In genomic region chrY:6974971-6975370, GRCh38 we compare ENCODE assay signal across 15 cellular contexts.
DNase-seq lines count a peak whose midpoint lies in the region; ATAC-seq and TF ChIP-seq lines count a peak whose summit lies in the region.
"Had no signal": no experiment of that assay in that cellular context is flagged by ENCODE, and none has a peak within 500 bp of the region (broad histone marks: within the 10 kb centered on the region; RNA-seq: fewer than 3 reads in every experiment).

No MANE protein-coding gene starts in this region.

- peak overlapping the region; percentile 58 for H3K9ac ChIP-seq in OCI-LY1 (ENCODE audit: low read length)
- H3K9ac ChIP-seq: BLaER1 treated with 17β-estradiol and CSF1 and Interleukin-3, amounts not matched to agents 10 nM and 100 nM; GM23248 had no signal

- H3K4me3 ChIP-seq in DOHH2 (ENCODE audit: low read length) = peak overlapping the region; percentile 53
- no peak overlapping the region for H3K4me3 ChIP-seq in GM23338
- peak overlapping the region; percentile 27 for H3K4me3 ChIP-seq in OCI-LY1 (ENCODE audit: low read depth, low read length, poor library complexity, severe bottlenecking)
- no peak overlapping the region for H3K4me3 ChIP-seq in ovary
- H3K4me3 ChIP-seq: BLaER1 treated with 17β-estradiol and CSF1 and Interleukin-3, amounts not matched to agents 10 nM and 100 nM; GM23248 had no signal

- H4K20me1 ChIP-seq in DOHH2 (ENCODE audit: control insufficient read depth, insufficient read depth, low read depth, low read length) = no peaks in the 10 kb centered on the region
- no peaks in the 10 kb centered on the region for H4K20me1 ChIP-seq in GM23338 (replicated peaks; ENCODE audit: insufficient read depth)
- no peaks in the 10 kb centered on the region for H4K20me1 ChIP-seq in OCI-LY1 (ENCODE audit: insufficient read depth, low read length)
- H4K20me1 ChIP-seq: BLaER1 treated with 17β-estradiol and CSF1 and Interleukin-3, amounts not matched to agents 10 nM and 100 nM had no signal

- H3K9me3 ChIP-seq in DOHH2 (ENCODE audit: control insufficient read depth, insufficient read depth, low read length) (no peaks in the 10 kb centered on the region), OCI-LY1 (ENCODE audit: low read length) (no peaks in the 10 kb centered on the region), ovary (no peaks in the 10 kb centered on the region)
- H3K9me3 ChIP-seq: BLaER1 treated with 17β-estradiol and CSF1 and Interleukin-3, amounts not matched to agents 10 nM and 100 nM had no signal

- H3K36me3 Mint-ChIP-seq in GM23338 (ENCODE audit: low read depth) = no peaks in the 10 kb centered on the region
- peaks cover 2% of the 10 kb centered on the region for H3K36me3 Mint-ChIP-seq in central memory CD8-positive, alpha-beta T cell (ENCODE audit: insufficient read depth)
- H3K36me3 Mint-ChIP-seq: CD8-positive, alpha-beta T cell had no signal

- peak overlapping the region; percentile 31; the same call in 1 of the 2 replicates for H3K27ac Mint-ChIP-seq in GM23338
- H3K27ac Mint-ChIP-seq in central memory CD8-positive, alpha-beta T cell (ENCODE audit: low read depth) = peak overlapping the region; percentile 29
- H3K27ac Mint-ChIP-seq: B cell; CD8-positive, alpha-beta T cell; HFFc6 had no signal

- H3K4me1 ChIP-seq in DOHH2 (ENCODE audit: control insufficient read depth, low read length) (peaks cover 59% of the 10 kb centered on the region), GM23338 (ENCODE audit: insufficient read depth) (no peaks in the 10 kb centered on the region), OCI-LY1 (ENCODE audit: insufficient read depth, low read length, severe bottlenecking) (peaks cover 76% of the 10 kb centered on the region), ovary (ENCODE audit: insufficient read depth) (no peaks in the 10 kb centered on the region)
- H3K4me1 ChIP-seq: BLaER1 treated with 17β-estradiol and CSF1 and Interleukin-3, amounts not matched to agents 10 nM and 100 nM had no signal

- no peak for ATAC-seq in GM23338
- no peak for ATAC-seq in central memory CD8-positive, alpha-beta T cell (replicated peaks; ENCODE audit: extremely low read depth, poor library complexity, severe bottlenecking)
- ATAC-seq: CD8-positive, alpha-beta T cell had no signal

- H2AFZ ChIP-seq in GM23338 (no peak overlapping the region), OCI-LY1 (ENCODE audit: low read length) (0 out of 2 replicates have a peak overlapping the region, but pooled peaks have one; percentile 80)
- H2AFZ ChIP-seq: GM23248 had no signal

- intact Hi-C loops in ovary (cut with DNase I) = no loop called here

- peak overlapping the region; percentile 96 for H3K27ac ChIP-seq in DOHH2 (ENCODE audit: low read depth, low read length)
- no peak overlapping the region for H3K27ac ChIP-seq in GM23338 (ENCODE audit: low read depth)
- peak overlapping the region; percentile 97 for H3K27ac ChIP-seq in OCI-LY1 (ENCODE audit: low read depth, low read length, poor library complexity, severe bottlenecking)
- no peak overlapping the region for H3K27ac ChIP-seq in ovary
- H3K27ac ChIP-seq: BLaER1 treated with 17β-estradiol and CSF1 and Interleukin-3, amounts not matched to agents 10 nM and 100 nM; GM23248 had no signal

- TF ChIP-seq EP300 in ovary (IDR thresholded peaks at IDR 0.05) = no peak

- H3F3A ChIP-seq in DOHH2 (ENCODE audit: control insufficient read depth, insufficient read depth) (peaks cover 25% of the 10 kb centered on the region), GM23338 (replicated peaks; ENCODE audit: low read depth) (no peaks in the 10 kb centered on the region), OCI-LY1 (ENCODE audit: insufficient read depth, low read length) (no peaks in the 10 kb centered on the region)

- peak overlapping the region; percentile 87 for H3K4me2 ChIP-seq in DOHH2 (ENCODE audit: low read length)
- no peak overlapping the region for H3K4me2 ChIP-seq in GM23338
- peak overlapping the region; percentile 89 for H3K4me2 ChIP-seq in OCI-LY1 (ENCODE audit: low read length)
- H3K4me2 ChIP-seq: BLaER1 treated with 17β-estradiol and CSF1 and Interleukin-3, amounts not matched to agents 10 nM and 100 nM had no signal

- no peak overlapping the region for H3K4me3 Mint-ChIP-seq in GM23338
- H3K4me3 Mint-ChIP-seq in central memory CD8-positive, alpha-beta T cell = no peak overlapping the region
- H3K4me3 Mint-ChIP-seq: B cell; CD8-positive, alpha-beta T cell; HFFc6 had no signal

- H3K27me3 Mint-ChIP-seq in GM23338 (ENCODE audit: insufficient read depth, low read depth, poor library complexity) = no peaks in the 10 kb centered on the region
- no peaks in the 10 kb centered on the region for H3K27me3 Mint-ChIP-seq in central memory CD8-positive, alpha-beta T cell
- H3K27me3 Mint-ChIP-seq: B cell had no signal

- TF ChIP-seq POLR2A in ovary (IDR thresholded peaks at IDR 0.05) = no peak

- no peaks in the 10 kb centered on the region for H3K36me3 ChIP-seq in DOHH2 (ENCODE audit: control insufficient read depth, low read length)
- H3K36me3 ChIP-seq in GM23338 (ENCODE audit: insufficient read depth) = no peaks in the 10 kb centered on the region
- no peaks in the 10 kb centered on the region for H3K36me3 ChIP-seq in OCI-LY1 (ENCODE audit: insufficient read depth, low read length)
- H3K36me3 ChIP-seq in ovary = no peaks in the 10 kb centered on the region
- H3K36me3 ChIP-seq: BLaER1 treated with 17β-estradiol and CSF1 and Interleukin-3, amounts not matched to agents 10 nM and 100 nM had no signal

- peaks cover 4% of the 10 kb centered on the region; the same call in 1 of the 3 replicates for H3K4me1 Mint-ChIP-seq in GM23338
- H3K4me1 Mint-ChIP-seq in central memory CD8-positive, alpha-beta T cell = peaks cover 17% of the 10 kb centered on the region

- no peak for TF ChIP-seq CTCF in DOHH2 (IDR thresholded peaks at IDR 0.05; ENCODE audit: low read depth, low read length, poor library complexity, severe bottlenecking)
- TF ChIP-seq CTCF in GM23338 (conservative IDR thresholded peaks at IDR 0.05; ENCODE audit: low read depth in 2 of 2) = no peak
- TF ChIP-seq CTCF in OCI-LY1 (IDR thresholded peaks at IDR 0.05; ENCODE audit: low read length) = no peak
- TF ChIP-seq CTCF in ovary (IDR thresholded peaks at IDR 0.05) = no peak

- no CpG with 5 or more reads among the region's 4 CpGs for WGBS in ovary, 3 donors

- no peak for DNase-seq in GM23338 (ENCODE audit: low spot score)
- no peak for DNase-seq in central memory CD8-positive, alpha-beta T cell (ENCODE audit: low spot score in 2 of 2)
- no peak for DNase-seq in ovary
- DNase-seq in stimulated activated CD4-positive, alpha-beta T cell treated with anti-CD3 and anti-CD28 coated beads, Interleukin-2, amount 100 ng/mL, for 24 hours = no peak
- DNase-seq: Calu3; CD8-positive, alpha-beta T cell; DND-41; GM23248; HCEC 1CT; HFFc6; IMR-90 had no signal

- H3K27me3 ChIP-seq in DOHH2 (ENCODE audit: control insufficient read depth, low read length) (no peaks in the 10 kb centered on the region), GM23338 (ENCODE audit: insufficient read depth) (no peaks in the 10 kb centered on the region), OCI-LY1 (ENCODE audit: insufficient read depth, low read length) (no peaks in the 10 kb centered on the region), ovary (no peaks in the 10 kb centered on the region)
- H3K27me3 ChIP-seq: BLaER1 treated with 17β-estradiol and CSF1 and Interleukin-3, amounts not matched to agents 10 nM and 100 nM had no signal

- H3K9me3 Mint-ChIP-seq in GM23338 = no peaks in the 10 kb centered on the region; the same call in 2 of the 3 replicates
- H3K9me3 Mint-ChIP-seq in central memory CD8-positive, alpha-beta T cell = no peaks in the 10 kb centered on the region
- H3K9me3 Mint-ChIP-seq: CD8-positive, alpha-beta T cell; HFFc6 had no signal

- H3K9me2 ChIP-seq in DOHH2 (replicated peaks; ENCODE audit: control insufficient read depth, low read length) = no peaks in the 10 kb centered on the region
- no peaks in the 10 kb centered on the region for H3K9me2 ChIP-seq in GM23338 (ENCODE audit: insufficient read depth)
- no peaks in the 10 kb centered on the region for H3K9me2 ChIP-seq in OCI-LY1 (ENCODE audit: low read depth, low read length)

- peaks cover 9% of the 10 kb centered on the region for H3K79me2 ChIP-seq in DOHH2 (ENCODE audit: control insufficient read depth, low read length)
- no peaks in the 10 kb centered on the region for H3K79me2 ChIP-seq in GM23338 (replicated peaks; ENCODE audit: insufficient read depth)
- H3K79me2 ChIP-seq in OCI-LY1 (ENCODE audit: insufficient read depth, low read length) = no peaks in the 10 kb centered on the region; the same call in 1 of the 2 replicates

TF ChIP-seq in GM23338, 12 proteins besides CTCF, POLR2A, EP300 and RAD21 (continues in another document):
- TF ChIP-seq, protein P1, sequence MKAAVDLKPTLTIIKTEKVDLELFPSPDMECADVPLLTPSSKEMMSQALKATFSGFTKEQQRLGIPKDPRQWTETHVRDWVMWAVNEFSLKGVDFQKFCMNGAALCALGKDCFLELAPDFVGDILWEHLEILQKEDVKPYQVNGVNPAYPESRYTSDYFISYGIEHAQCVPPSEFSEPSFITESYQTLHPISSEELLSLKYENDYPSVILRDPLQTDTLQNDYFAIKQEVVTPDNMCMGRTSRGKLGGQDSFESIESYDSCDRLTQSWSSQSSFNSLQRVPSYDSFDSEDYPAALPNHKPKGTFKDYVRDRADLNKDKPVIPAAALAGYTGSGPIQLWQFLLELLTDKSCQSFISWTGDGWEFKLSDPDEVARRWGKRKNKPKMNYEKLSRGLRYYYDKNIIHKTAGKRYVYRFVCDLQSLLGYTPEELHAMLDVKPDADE (IDR thresholded peaks at IDR 0.05) = no peak
- TF ChIP-seq ZNF114 (CRISPR knock-in tag; IDR thresholded peaks at IDR 0.05) (no peak), JUNB (IDR thresholded peaks at IDR 0.05; ENCODE audit: unreplicated experiment) (no peak), POLR2AphosphoS5 (IDR thresholded peaks at IDR 0.05; ENCODE audit: low read depth) (no peak), EZH2phosphoT487 (IDR thresholded peaks at IDR 0.05; ENCODE audit: unreplicated experiment) (no peak)

Comparison
In these comparisons a context has a peak if more than half of its experiments do, and no peak if none do; other contexts are left out.
1. H3K27ac ChIP-seq: peak in DOHH2 (single experiment) and OCI-LY1 (single experiment); none in GM23338 (single experiment) and ovary (0 of 2).
2. H3K4me3 ChIP-seq: peak in DOHH2 (single experiment) and OCI-LY1 (single experiment); none in GM23338 (single experiment) and ovary (single experiment).